22 cellular contexts compared by ENCODE assay signal in genomic region chr7:155274956-155275355, GRCh38. TPM values are rescaled to one million over a fixed set of nuclear protein-coding genes. Genes with fewer than 3 reads are reported as not detected.
DNase-seq lines count a peak whose midpoint lies in the region; ATAC-seq and TF ChIP-seq lines count a peak whose summit lies in the region.
"Had no signal": no experiment of that assay in that cellular context is flagged by ENCODE, and none has a peak within 500 bp of the region (broad histone marks: within the 10 kb centered on the region; RNA-seq: fewer than 3 reads in every experiment).

No MANE protein-coding gene starts in this region.

- 81 to 95% (median 91%) methylated on average over 2 of the region's 2 CpGs for WGBS in spleen, 5 donors

- no peak for TF ChIP-seq CTCF in spleen (IDR thresholded peaks at IDR 0.05 in 8 of 11, conservative IDR thresholded peaks at IDR 0.05 in 3 of 11)

- ATAC-seq in left lobe of liver (peak; percentile 64), GM21619 (IDR thresholded peaks at IDR 0.05; ENCODE audit: unreplicated experiment) (no peak), GM21360 (IDR thresholded peaks at IDR 0.05; ENCODE audit: unreplicated experiment) (no peak)
- ATAC-seq: CD8-positive, alpha-beta T cell; HCT116; Right ventricle myocardium inferior had no signal

- H3K4me3 ChIP-seq in spleen: no peak overlapping the region
- H3K4me3 ChIP-seq: PC-9, SJCRH30 had no signal

- no peak for TF ChIP-seq POLR2A in spleen (IDR thresholded peaks at IDR 0.05)

- H3K4me1 ChIP-seq in spleen: no peaks in the 10 kb centered on the region
- H3K4me1 ChIP-seq: SJCRH30 had no signal

- peaks cover 0 to 15% (median 0%) of the 10 kb centered on the region in 7 donors for H3K27me3 ChIP-seq in spleen (replicated peaks in 1 of 7)

- intact Hi-C loops in spleen (cut with DNase I; ENCODE audit: low total_unique reads): no loop called here

- no peaks in the 10 kb centered on the region for H3K36me3 ChIP-seq in spleen
- H3K36me3 ChIP-seq: SJCRH30 had no signal

- no peaks in the 10 kb centered on the region for H3K9me3 ChIP-seq in spleen
- H3K9me3 ChIP-seq: Caco-2, SJCRH30 had no signal

- DNase-seq in NCI-H2171 treated with DMSO at 0.1 percent for 48 hours (lab: John Stamatoyannopoulos, UW) (peak; percentile 34), NCI-H2171 (lab: John Stamatoyannopoulos, UW) (no peak), left lobe of liver (ENCODE audit: low spot score) (peak; percentile 91), spleen (peak; percentile 6), activated T-cell treated with anti-CD3 and anti-CD28 coated beads for 4 hours (no peak)
- DNase-seq: Caco-2; CD8-positive, alpha-beta T cell; DMS79 treated with DMSO at 0.1 percent for 48 hours; NCI-H1092; NCI-H1436; NCI-H187; NCI-H2081 treated with DMSO at 0.1 percent for 48 hours; NCI-H524; NCI-H748 treated with DMSO at 0.1 percent for 48 hours; PC-9; SJCRH30 had no signal

- no peak overlapping the region for H3K27ac ChIP-seq in spleen
- H3K27ac ChIP-seq: 22Rv1, C4-2B, PC-9, SJCRH30 had no signal

RNA-seq across cellular contexts. Expression of gene INSIG1, which starts 22.7 kb away (rescaled TPM):
- total RNA-seq in left lobe of liver (208 TPM), spleen (10 to 100 TPM; 26.2 to 61.8 (median 31.6) TPM)
- polyA plus RNA-seq in spleen: 10 to 100 TPM; 15.8 to 20.5 (median 18.6) TPM

Comparison
In these comparisons a context has a peak if more than half of its experiments do, and no peak if none do; other contexts are left out.
1. DNase-seq: peak in NCI-H2171 treated with DMSO at 0.1 percent for 48 hours (single experiment), left lobe of liver (single experiment) and spleen (single experiment); none in NCI-H2171 (single experiment) and activated T-cell treated with anti-CD3 and anti-CD28 coated beads for 4 hours (single experiment).